In genomic region chr7:22566592-22566991, GRCh38 we compare ENCODE assay signal across 1 cellular context.
TF ChIP-seq lines count a peak whose summit lies in the region.

No MANE protein-coding gene starts in this region.

TF ChIP-seq in IMR-90, 13 proteins besides CTCF, POLR2A, EP300 and RAD21 (continued from another document):
- TF ChIP-seq MAFK (IDR thresholded peaks at IDR 0.05; ENCODE audit: low read depth, low read length) (no peak), SMC3 (IDR thresholded peaks at IDR 0.05; ENCODE audit: low read depth, low read length) (no peak), FOS (IDR thresholded peaks at IDR 0.05; ENCODE audit: low read depth, low read length) (no peak), MAZ (IDR thresholded peaks at IDR 0.05; ENCODE audit: borderline replicate concordance, low read depth, low read length) (no peak), MXI1 (IDR thresholded peaks at IDR 0.05; ENCODE audit: borderline replicate concordance, low read depth, low read length) (no peak)
TF ChIP-seq in IMR-90: peak in this region for 0.
